Comparison of ENCODE assay signal across 21 cellular contexts in genomic region chr16:15599303-15600070, GRCh38. TPM values are rescaled to one million over a fixed set of nuclear protein-coding genes. Genes with fewer than 3 reads are reported as not detected.
DNase-seq lines count a peak whose midpoint lies in the region; ATAC-seq and TF ChIP-seq lines count a peak whose summit lies in the region.
"Had no signal": no experiment of that assay in that cellular context is flagged by ENCODE, and none has a peak within 500 bp of the region (broad histone marks: within the 10 kb centered on the region; RNA-seq: fewer than 3 reads in every experiment).

No MANE protein-coding gene starts in this region.

- no peak overlapping the region for H3K4me3 Mint-ChIP-seq in stimulated activated naive CD8-positive, alpha-beta T cell treated with anti-CD3 and anti-CD28 coated beads, Interleukin-15, Interleukin-2, amounts not matched to agents 100 ng/mL and 50 ng/mL, for 24 hours
- no peak overlapping the region for H3K4me3 Mint-ChIP-seq in stimulated activated naive CD8-positive, alpha-beta T cell treated with anti-CD3 and anti-CD28 coated beads, Interleukin-15, amount 100 ng/mL, for 72 hours
- H3K4me3 Mint-ChIP-seq in activated B cell treated with CpG ODN at 0.5 μM for 24 hours (no peak overlapping the region), GM23338 (no peak overlapping the region), natural killer cell (no peak overlapping the region)
- H3K4me3 Mint-ChIP-seq: activated naive CD8-positive, alpha-beta T cell treated with anti-CD3 and anti-CD28 coated beads, Interleukin-2, amount 10 ng/mL, durations not matched to agents 7 days and 5 days; brain; naive thymus-derived CD4-positive, alpha-beta T cell had no signal

- intact Hi-C loops in activated B cell treated with CpG ODN at 0.5 μM for 24 hours (cut with micrococcal nuclease) = no loop called here
- intact Hi-C loops in natural killer cell (cut with micrococcal nuclease) = no loop called here

- peaks cover 3% of the 10 kb centered on the region for H3K9me3 Mint-ChIP-seq in stimulated activated naive CD8-positive, alpha-beta T cell treated with anti-CD3 and anti-CD28 coated beads, Interleukin-15, Interleukin-2, amounts not matched to agents 100 ng/mL and 50 ng/mL, for 24 hours
- H3K9me3 Mint-ChIP-seq in stimulated activated naive CD8-positive, alpha-beta T cell treated with anti-CD3 and anti-CD28 coated beads, Interleukin-15, amount 100 ng/mL, for 72 hours = no peaks in the 10 kb centered on the region
- no peaks in the 10 kb centered on the region for H3K9me3 Mint-ChIP-seq in activated B cell treated with CpG ODN at 0.5 μM for 24 hours
- no peaks in the 10 kb centered on the region for H3K9me3 Mint-ChIP-seq in GM23338
- peaks cover 2% of the 10 kb centered on the region in 2 donors for H3K9me3 Mint-ChIP-seq in natural killer cell
- H3K9me3 Mint-ChIP-seq: activated naive CD8-positive, alpha-beta T cell treated with anti-CD3 and anti-CD28 coated beads, Interleukin-2, amount 10 ng/mL, durations not matched to agents 7 days and 5 days; brain had no signal

- ATAC-seq in stimulated activated naive CD8-positive, alpha-beta T cell treated with anti-CD3 and anti-CD28 coated beads, Interleukin-15, amount 100 ng/mL, for 72 hours = no peak
- no peak for ATAC-seq in activated B cell treated with CpG ODN at 0.5 μM for 24 hours (ENCODE audit: low read depth)
- ATAC-seq in GM23338 = no peak
- no peak for ATAC-seq in natural killer cell
- ATAC-seq in HG02973 (IDR thresholded peaks at IDR 0.05; ENCODE audit: unreplicated experiment) = no peak
- ATAC-seq: naive thymus-derived CD4-positive, alpha-beta T cell had no signal

- no peaks in the 10 kb centered on the region for H3K4me1 ChIP-seq in GM23338 (ENCODE audit: insufficient read depth)
- H3K4me1 ChIP-seq: colonic mucosa had no signal

- H3K4me1 Mint-ChIP-seq in stimulated activated naive CD8-positive, alpha-beta T cell treated with anti-CD3 and anti-CD28 coated beads, Interleukin-15, Interleukin-2, amounts not matched to agents 100 ng/mL and 50 ng/mL, for 24 hours (ENCODE audit: low read depth) = peaks cover 52% of the 10 kb centered on the region
- peaks cover 43% of the 10 kb centered on the region for H3K4me1 Mint-ChIP-seq in stimulated activated naive CD8-positive, alpha-beta T cell treated with anti-CD3 and anti-CD28 coated beads, Interleukin-15, amount 100 ng/mL, for 72 hours
- H3K4me1 Mint-ChIP-seq in activated B cell treated with CpG ODN at 0.5 μM for 24 hours (peaks cover 13% of the 10 kb centered on the region), GM23338 (peaks cover 9% of the 10 kb centered on the region), natural killer cell (peaks cover 23 to 28% of the 10 kb centered on the region in 2 donors)
- H3K4me1 Mint-ChIP-seq: brain had no signal

- DNase-seq in stimulated activated naive CD8-positive, alpha-beta T cell treated with anti-CD3 and anti-CD28 coated beads, Interleukin-15, amount 100 ng/mL, for 72 hours = no peak
- no peak for DNase-seq in activated B cell treated with CpG ODN at 0.5 μM for 24 hours
- DNase-seq in left kidney (ENCODE audit: low read depth, low spot score) = peak; percentile 49
- no peak for DNase-seq in GM23338 (ENCODE audit: low spot score)
- no peak for DNase-seq in caudate nucleus (lab: John Stamatoyannopoulos, UW)
- no peak for DNase-seq in natural killer cell
- DNase-seq: activated CD4-positive, alpha-beta T cell treated with anti-CD3 and anti-CD28 coated beads for 48 hours; activated naive CD8-positive, alpha-beta T cell treated with anti-CD3 and anti-CD28 coated beads, Interleukin-2, amount 10 ng/mL, durations not matched to agents 7 days and 5 days; colonic mucosa; DMS79 treated with DMSO at 0.1 percent for 48 hours; islet precursor cell; KBM-7; naive thymus-derived CD4-positive, alpha-beta T cell; NCI-H1930; NCI-H446; spleen; testis had no signal

- H3K36me3 ChIP-seq in GM23338 (ENCODE audit: insufficient read depth) = peaks cover 27% of the 10 kb centered on the region

- H2AFZ ChIP-seq in GM23338 = no peak overlapping the region
- H2AFZ ChIP-seq: hepatocyte had no signal

- no peak overlapping the region for H3K27ac ChIP-seq in GM23338 (ENCODE audit: low read depth)
- no peak overlapping the region for H3K27ac ChIP-seq in caudate nucleus (ENCODE audit: low read depth, low read length)
- H3K27ac ChIP-seq: colonic mucosa, hepatocyte, testis had no signal

- H3K36me3 Mint-ChIP-seq in stimulated activated naive CD8-positive, alpha-beta T cell treated with anti-CD3 and anti-CD28 coated beads, Interleukin-15, Interleukin-2, amounts not matched to agents 100 ng/mL and 50 ng/mL, for 24 hours (ENCODE audit: low read depth) = peaks cover 93% of the 10 kb centered on the region
- peaks cover 100% of the 10 kb centered on the region for H3K36me3 Mint-ChIP-seq in activated B cell treated with CpG ODN at 0.5 μM for 24 hours (ENCODE audit: low read depth)
- peaks cover 53% of the 10 kb centered on the region for H3K36me3 Mint-ChIP-seq in GM23338 (ENCODE audit: low read depth)
- H3K36me3 Mint-ChIP-seq in natural killer cell = peaks cover 59% of the 10 kb centered on the region

- CTCF ChIA-PET in activated B cell treated with CpG ODN at 0.5 μM for 24 hours (lab: Charles Lee) = no interaction called here

- H3K79me2 ChIP-seq in GM23338 (replicated peaks; ENCODE audit: insufficient read depth) = no peaks in the 10 kb centered on the region
- H3K79me2 ChIP-seq: hepatocyte had no signal

- no peaks in the 10 kb centered on the region for H3K27me3 Mint-ChIP-seq in stimulated activated naive CD8-positive, alpha-beta T cell treated with anti-CD3 and anti-CD28 coated beads, Interleukin-15, Interleukin-2, amounts not matched to agents 100 ng/mL and 50 ng/mL, for 24 hours
- H3K27me3 Mint-ChIP-seq in stimulated activated naive CD8-positive, alpha-beta T cell treated with anti-CD3 and anti-CD28 coated beads, Interleukin-15, amount 100 ng/mL, for 72 hours = no peaks in the 10 kb centered on the region
- H3K27me3 Mint-ChIP-seq in activated B cell treated with CpG ODN at 0.5 μM for 24 hours (no peaks in the 10 kb centered on the region), GM23338 (ENCODE audit: insufficient read depth, low read depth, poor library complexity) (peaks cover 5% of the 10 kb centered on the region), natural killer cell (ENCODE audit: low read depth in 2 of 2) (no peaks in the 10 kb centered on the region)
- H3K27me3 Mint-ChIP-seq: activated naive CD8-positive, alpha-beta T cell treated with anti-CD3 and anti-CD28 coated beads, Interleukin-2, amount 10 ng/mL, durations not matched to agents 7 days and 5 days; naive thymus-derived CD4-positive, alpha-beta T cell had no signal

- no peaks in the 10 kb centered on the region for H3K27me3 ChIP-seq in GM23338 (ENCODE audit: insufficient read depth)
- H3K27me3 ChIP-seq: colonic mucosa, hepatocyte, spleen, testis had no signal

- TF ChIP-seq CTCF in activated B cell treated with CpG ODN at 0.5 μM for 24 hours (IDR thresholded peaks at IDR 0.05) (no peak), GM23338 (conservative IDR thresholded peaks at IDR 0.05; ENCODE audit: low read depth in 2 of 2) (no peak), natural killer cell (IDR thresholded peaks at IDR 0.05) (no peak)

- no peaks in the 10 kb centered on the region for H3F3A ChIP-seq in GM23338 (replicated peaks; ENCODE audit: low read depth)

- peaks cover 27% of the 10 kb centered on the region for H4K20me1 ChIP-seq in GM23338 (replicated peaks; ENCODE audit: insufficient read depth)

- peak overlapping the region; percentile 46 for H3K27ac Mint-ChIP-seq in stimulated activated naive CD8-positive, alpha-beta T cell treated with anti-CD3 and anti-CD28 coated beads, Interleukin-15, Interleukin-2, amounts not matched to agents 100 ng/mL and 50 ng/mL, for 24 hours
- H3K27ac Mint-ChIP-seq in stimulated activated naive CD8-positive, alpha-beta T cell treated with anti-CD3 and anti-CD28 coated beads, Interleukin-15, amount 100 ng/mL, for 72 hours = peak overlapping the region in 1 of 2 donors; percentile 41
- H3K27ac Mint-ChIP-seq in activated B cell treated with CpG ODN at 0.5 μM for 24 hours (peak overlapping the region; percentile 19), GM23338 (no peak overlapping the region), natural killer cell (peak overlapping the region in 1 of 2 donors; percentile 54)
- H3K27ac Mint-ChIP-seq: activated naive CD8-positive, alpha-beta T cell treated with anti-CD3 and anti-CD28 coated beads, Interleukin-2, amount 10 ng/mL, durations not matched to agents 7 days and 5 days had no signal

- H3K4me3 ChIP-seq in GM23338 = no peak overlapping the region
- H3K4me3 ChIP-seq: colonic mucosa, hepatocyte, spleen, testis had no signal

- no peaks in the 10 kb centered on the region for H3K9me2 ChIP-seq in GM23338 (ENCODE audit: insufficient read depth)

- POLR2A ChIA-PET in activated B cell treated with CpG ODN at 0.5 μM for 24 hours (lab: Charles Lee) = interaction anchor here (10.8 kb wide), 1 partner anchor 42 kb away, joined by 142 read pairs; the partner anchor contains the start of gene MARF1

- no peak overlapping the region for H3K4me2 ChIP-seq in GM23338
- H3K4me2 ChIP-seq: hepatocyte had no signal

TF ChIP-seq in GM23338, 12 proteins besides CTCF, POLR2A, EP300 and RAD21 (continues in another document):
- no peak for TF ChIP-seq EZH2phosphoT487 (IDR thresholded peaks at IDR 0.05; ENCODE audit: unreplicated experiment)

RNA-seq across cellular contexts. Expression of gene MARF1, which starts 43.5 kb away (rescaled TPM):
- total RNA-seq in activated B cell treated with CpG ODN at 0.5 μM for 24 hours = 160 and 186 TPM in 2 replicates
- 11.0 and 16.0 TPM in 2 replicates for total RNA-seq in GM23338 (2014; rRNA removed; shearing (Covaris generic))
- 7.0 and 8.3 TPM in 2 replicates for polyA plus RNA-seq in GM23338 (2016; fragmentation: Nextera tagmentation; extraction: Ambion mirVana)
- 100 to 1,000 TPM; 127 to 149 (median 140) TPM for total RNA-seq in natural killer cell

RNA-seq across cellular contexts. Expression of gene NDE1, which starts 50.6 kb away (rescaled TPM):
- total RNA-seq in activated B cell treated with CpG ODN at 0.5 μM for 24 hours = 140 and 163 TPM in 2 replicates
- total RNA-seq in GM23338 (2014; rRNA removed; shearing (Covaris generic)) = 22.9 and 28.7 TPM in 2 replicates
- polyA plus RNA-seq in GM23338 (2016; fragmentation: Nextera tagmentation; extraction: Ambion mirVana) = 11.1 and 13.0 TPM in 2 replicates
- total RNA-seq in natural killer cell = 100 to 1,000 TPM; 104 to 118 (median 114) TPM
